ENCODE assay signal across 8 cellular contexts in genomic region chr4:69057620-69058409, GRCh38. TPM values are rescaled to one million over a fixed set of nuclear protein-coding genes. Genes with fewer than 3 reads are reported as not detected.
DNase-seq lines count a peak whose midpoint lies in the region; ATAC-seq and TF ChIP-seq lines count a peak whose summit lies in the region.

No MANE protein-coding gene starts in this region.

- CTCF ChIA-PET in WTC11 (lab: Charles Lee) = interaction anchor here (1.1 to 1.4 kb wide), 4 partner anchors 34 to 682 kb away, joined by 3 to 5 read pairs (median 4); no protein-coding TSS in a partner anchor

- no peak for TF ChIP-seq CTCF in WTC11 (IDR thresholded peaks at IDR 0.05)
- TF ChIP-seq CTCF in mesothelial cell of epicardium (IDR thresholded peaks at IDR 0.05; ENCODE audit: unreplicated experiment) = no peak
- no peak for TF ChIP-seq CTCF in heart left ventricle (IDR thresholded peaks at IDR 0.05)
- TF ChIP-seq CTCF in esophagus muscularis mucosa (IDR thresholded peaks at IDR 0.05) = no peak
- no peak for TF ChIP-seq CTCF in vagina (IDR thresholded peaks at IDR 0.05)

- TF ChIP-seq POLR2A in heart left ventricle (IDR thresholded peaks at IDR 0.05) (no peak), esophagus muscularis mucosa (IDR thresholded peaks at IDR 0.05; ENCODE audit: low read depth) (no peak), vagina (IDR thresholded peaks at IDR 0.05) (no peak)

- H3K27ac ChIP-seq in heart left ventricle (no peak overlapping the region), esophagus muscularis mucosa (replicated peaks in 1 of 4) (no peak overlapping the region), vagina (no peak overlapping the region)

- no peaks in the 10 kb centered on the region for H3K27me3 ChIP-seq in heart left ventricle
- H3K27me3 ChIP-seq in esophagus muscularis mucosa = no peaks in the 10 kb centered on the region
- no peaks in the 10 kb centered on the region for H3K27me3 ChIP-seq in vagina

- H3K4me3 ChIP-seq in heart left ventricle (no peak overlapping the region), esophagus muscularis mucosa (peak overlapping the region in 1 of 4 donors; percentile 1), vagina (no peak overlapping the region)

- POLR2A ChIA-PET in WTC11 (lab: Charles Lee) = interaction anchor here (2.2 kb wide), 1 partner anchor 152 kb away, joined by 11 read pairs; no protein-coding TSS in a partner anchor

- peak; percentile 20 for DNase-seq in WTC11 (ENCODE audit: low spot score)
- DNase-seq in mesothelial cell of epicardium (ENCODE audit: low spot score in 2 of 2, unreplicated experiment in 2 of 2) = no peak
- DNase-seq in heart left ventricle = no peak
- DNase-seq in esophagus muscularis mucosa (ENCODE audit: extremely low spot score) = no peak
- no peak for DNase-seq in D341Med (ENCODE audit: low spot score)
- DNase-seq in vagina (ENCODE audit: extremely low spot score in 2 of 2) = no peak

- H3K9me3 ChIP-seq in heart left ventricle = no peaks in the 10 kb centered on the region
- no peaks in the 10 kb centered on the region for H3K9me3 ChIP-seq in esophagus muscularis mucosa
- H3K9me3 ChIP-seq in vagina = no peaks in the 10 kb centered on the region

- H3K27ac Mint-ChIP-seq in WTC11 (peak overlapping the region; percentile 57), mesothelial cell of epicardium (peak overlapping the region; percentile 0)

- H3K4me1 Mint-ChIP-seq in WTC11 = peaks cover 38% of the 10 kb centered on the region
- peaks cover 18% of the 10 kb centered on the region for H3K4me1 Mint-ChIP-seq in mesothelial cell of epicardium

- ATAC-seq in GM18861 (IDR thresholded peaks at IDR 0.05; ENCODE audit: unreplicated experiment) = peak; percentile 79
- peak; percentile 80 for ATAC-seq in HG02870 (IDR thresholded peaks at IDR 0.05; ENCODE audit: unreplicated experiment)
- peak; percentile 85 for ATAC-seq in WTC11
- ATAC-seq in heart left ventricle = no peak

- no peak for TF ChIP-seq EP300 in esophagus muscularis mucosa (IDR thresholded peaks at IDR 0.05)

- 45 to 48% (median 46%) methylated on average over 5 of the region's 5 CpGs for WGBS in heart left ventricle, 4 donors
- 45% methylated on average over 5 of the region's 5 CpGs for WGBS in esophagus muscularis mucosa

- no peaks in the 10 kb centered on the region for H3K4me1 ChIP-seq in heart left ventricle
- no peaks in the 10 kb centered on the region for H3K4me1 ChIP-seq in esophagus muscularis mucosa
- no peaks in the 10 kb centered on the region for H3K4me1 ChIP-seq in vagina

- H3K9me3 Mint-ChIP-seq in WTC11 (no peaks in the 10 kb centered on the region), mesothelial cell of epicardium (no peaks in the 10 kb centered on the region)

- no peaks in the 10 kb centered on the region for H3K27me3 Mint-ChIP-seq in WTC11 (ENCODE audit: low read depth)
- H3K27me3 Mint-ChIP-seq in mesothelial cell of epicardium (ENCODE audit: low read depth) = no peaks in the 10 kb centered on the region

- H3K36me3 ChIP-seq in heart left ventricle (no peaks in the 10 kb centered on the region), esophagus muscularis mucosa (no peaks in the 10 kb centered on the region), vagina (no peaks in the 10 kb centered on the region)

- intact Hi-C loops in heart left ventricle (cut with DNase I) = no loop called here
- intact Hi-C loops in esophagus muscularis mucosa (cut with DNase I) = no loop called here
- intact Hi-C loops in vagina (cut with DNase I) = no loop called here

- H3K36me3 Mint-ChIP-seq in WTC11 = no peaks in the 10 kb centered on the region
- no peaks in the 10 kb centered on the region for H3K36me3 Mint-ChIP-seq in mesothelial cell of epicardium

- H3K4me3 Mint-ChIP-seq in WTC11 (peak overlapping the region; percentile 34), mesothelial cell of epicardium (no peak overlapping the region)

TF ChIP-seq in WTC11, 78 proteins besides CTCF, POLR2A, EP300 and RAD21:
- TF ChIP-seq SOX15 (CRISPR knock-in tag; IDR thresholded peaks at IDR 0.05) (no peak), TEAD1 (CRISPR knock-in tag; IDR thresholded peaks at IDR 0.05) (peak; percentile 41; the same call in 1 of the 2 replicates), ZNF512 (CRISPR knock-in tag; IDR thresholded peaks at IDR 0.05; ENCODE audit: borderline replicate concordance) (no peak), ZNF121 (CRISPR knock-in tag; IDR thresholded peaks at IDR 0.05) (no peak), ETV6 (CRISPR knock-in tag; IDR thresholded peaks at IDR 0.05) (peak; percentile 62; the same call in 1 of the 2 replicates), FOXP1 (CRISPR knock-in tag; IDR thresholded peaks at IDR 0.05; ENCODE audit: borderline replicate concordance) (no peak), ZNF219 (CRISPR knock-in tag; IDR thresholded peaks at IDR 0.05; ENCODE audit: borderline replicate concordance) (no peak)

RNA-seq across cellular contexts. Expression of gene UGT2B7, which starts 38.5 kb away (rescaled TPM):
- total RNA-seq in WTC11 (2021) (0.11 TPM in 1 of 3 replicates, not detected in the others), mesothelial cell of epicardium (not detected in 3 replicates), heart left ventricle (not detected), esophagus muscularis mucosa (not detected), vagina (not detected)
- not detected for polyA plus RNA-seq in heart left ventricle

Comparison
In these comparisons a context has a peak if more than half of its experiments do, and no peak if none do; other contexts are left out.
1. ATAC-seq: peak in GM18861 (single experiment), HG02870 (single experiment) and WTC11 (single experiment); none in heart left ventricle (0 of 4).